ENCODE assay signal across 9 cellular contexts in genomic region chr5:76583163-76584047, GRCh38. TPM values are rescaled to one million over a fixed set of nuclear protein-coding genes. Genes with fewer than 3 reads are reported as not detected.
DNase-seq lines count a peak whose midpoint lies in the region; ATAC-seq and TF ChIP-seq lines count a peak whose summit lies in the region.
"Had no signal": no experiment of that assay in that cellular context is flagged by ENCODE, and none has a peak within 500 bp of the region (broad histone marks: within the 10 kb centered on the region; RNA-seq: fewer than 3 reads in every experiment).

No MANE protein-coding gene starts in this region.

- no peaks in the 10 kb centered on the region for H3K9me3 ChIP-seq in gastroesophageal sphincter

- H3K4me1 ChIP-seq in gastroesophageal sphincter = no peaks in the 10 kb centered on the region

- TF ChIP-seq POLR2A in gastroesophageal sphincter (IDR thresholded peaks at IDR 0.05) = no peak

- no peak overlapping the region for H3K4me3 ChIP-seq in gastroesophageal sphincter

- intact Hi-C loops in left colon (cut with DNase I, micrococcal nuclease) = no loop called here

- 37 to 44% methylated on average over 5 to 7 of the region's 7 CpGs for WGBS in gastroesophageal sphincter (ENCODE audit: low coverage in 1 of 2), 2 donors

- DNase-seq in AML-193 (lab: John Stamatoyannopoulos, UW) (peak; percentile 3 to 5), HCEC 1CT (peak; percentile 21), amniotic epithelial cell (ENCODE audit: low read depth) (peak; percentile 23), left colon (no peak), retina (no peak)
- DNase-seq: activated CD4-positive, alpha-beta T cell treated with anti-CD3 and anti-CD28 coated beads, Interleukin-2, amount 50 U/mL, for 1 hour had no signal

- H3K27me3 ChIP-seq in gastroesophageal sphincter = no peaks in the 10 kb centered on the region

- no peak for TF ChIP-seq EP300 in gastroesophageal sphincter (IDR thresholded peaks at IDR 0.05)

- H3K27ac ChIP-seq in gastroesophageal sphincter = no peak overlapping the region

- peak; percentile 48 for ATAC-seq in left colon
- ATAC-seq in HG02938 (IDR thresholded peaks at IDR 0.05; ENCODE audit: unreplicated experiment) = no peak
- ATAC-seq in gastroesophageal sphincter = no peak
- ATAC-seq in GM19023 (IDR thresholded peaks at IDR 0.05; ENCODE audit: unreplicated experiment) = no peak

- no peak for TF ChIP-seq CTCF in gastroesophageal sphincter (IDR thresholded peaks at IDR 0.05)

- no peaks in the 10 kb centered on the region for H3K36me3 ChIP-seq in gastroesophageal sphincter

RNA-seq across cellular contexts. Expression of gene F2RL2, which starts 39.8 kb away (rescaled TPM):
- under 1 TPM; 0.31 to 0.84 TPM for total RNA-seq in left colon
- 1 to 10 TPM; 2.4 to 8.4 (median 5.1) TPM for total RNA-seq in gastroesophageal sphincter

Comparison
In these comparisons a context has a peak if more than half of its experiments do, and no peak if none do; other contexts are left out.
1. DNase-seq: peak in AML-193 (2 of 2), HCEC 1CT (single experiment) and amniotic epithelial cell (single experiment); none in left colon (0 of 2) and retina (single experiment).